ENCODE assay signal across 26 cellular contexts in genomic region chr16:66260522-66261290, GRCh38.
"Had no signal": no experiment of that assay in that cellular context is flagged by ENCODE, and none has a peak within 500 bp of the region (broad histone marks: within the 10 kb centered on the region; RNA-seq: fewer than 3 reads in every experiment).

No MANE protein-coding gene starts in this region.

- H3K4me1 Mint-ChIP-seq: activated CD4-positive, alpha-beta T cell treated with anti-CD3 and anti-CD28 coated beads for 36 hours; activated T-helper 17 cell treated with anti-CD3 and anti-CD28 coated beads, Interleukin-2, amount 50 U/mL, for 72 hours; immature natural killer cell; WTC11 had no signal

- H3K36me3 ChIP-seq: left lung, sigmoid colon, upper lobe of left lung had no signal

- H3K27me3 Mint-ChIP-seq: activated CD4-positive, alpha-beta T cell treated with anti-CD3 and anti-CD28 coated beads for 36 hours had no signal

- H3K27me3 ChIP-seq: left lung, sigmoid colon, testis, upper lobe of left lung had no signal

- DNase-seq: activated CD4-positive, alpha-beta T cell treated with anti-CD3 and anti-CD28 coated beads for 36 hours; activated CD4-positive, alpha-beta T cell treated with anti-CD3 and anti-CD28 coated beads, Interleukin-2, amount 50 U/mL, for 48 hours; activated T-cell treated with anti-CD3 and anti-CD28 coated beads, Interleukin-2, amount 50 U/mL, for 24 hours; caudate nucleus; dermis blood vessel endothelial cell; effector CD8-positive, alpha-beta T cell; foreskin melanocyte; immature natural killer cell; kidney glomerular epithelial cell; left lung; mammary epithelial cell; retina; stimulated activated CD4-positive, alpha-beta T cell treated with anti-CD3 and anti-CD28 coated beads, Interleukin-15, amount 100 ng/mL, for 24 hours; stimulated activated naive CD4-positive, alpha-beta T cell; T-helper 1 cell; testis; upper lobe of left lung had no signal

- FAIRE-seq: TTC549 had no signal

- ATAC-seq: activated CD4-positive, alpha-beta T cell treated with anti-CD3 and anti-CD28 coated beads for 36 hours; activated naive CD4-positive, alpha-beta T cell treated with anti-CD3 and anti-CD28 coated beads, Interleukin-2, amount 50 U/mL, for 72 hours; activated T-helper 17 cell treated with anti-CD3 and anti-CD28 coated beads, Interleukin-2, amount 50 U/mL, for 72 hours; left lung; natural killer cell treated with Interleukin-12 subunit alpha and Interleukin-12 subunit beta and Interleukin-15 and Interleukin-18, amount 100 ng/mL, for 72 hours; WTC11 had no signal

- H3K27ac Mint-ChIP-seq: activated CD4-positive, alpha-beta T cell treated with anti-CD3 and anti-CD28 coated beads for 36 hours; activated naive CD4-positive, alpha-beta T cell treated with anti-CD3 and anti-CD28 coated beads, Interleukin-2, amount 50 U/mL, for 72 hours; activated T-cell treated with anti-CD3 and anti-CD28 coated beads, Interleukin-2, amount 50 U/mL, for 24 hours; activated T-helper 17 cell treated with anti-CD3 and anti-CD28 coated beads, Interleukin-2, amount 50 U/mL, for 72 hours; immature natural killer cell; mesothelial cell of epicardium; natural killer cell treated with Interleukin-12 subunit alpha and Interleukin-12 subunit beta and Interleukin-15 and Interleukin-18, amount 100 ng/mL, for 72 hours; WTC11 had no signal

- H3K36me3 Mint-ChIP-seq: activated naive CD4-positive, alpha-beta T cell treated with anti-CD3 and anti-CD28 coated beads, Interleukin-2, amount 50 U/mL, for 72 hours; brain; immature natural killer cell; mesothelial cell of epicardium; natural killer cell treated with Interleukin-12 subunit alpha and Interleukin-12 subunit beta and Interleukin-15 and Interleukin-18, amount 100 ng/mL, for 72 hours; WTC11 had no signal

- H3K4me3 Mint-ChIP-seq: activated CD4-positive, alpha-beta T cell treated with anti-CD3 and anti-CD28 coated beads for 36 hours; activated T-cell treated with anti-CD3 and anti-CD28 coated beads, Interleukin-2, amount 50 U/mL, for 24 hours; activated T-helper 17 cell treated with anti-CD3 and anti-CD28 coated beads, Interleukin-2, amount 50 U/mL, for 72 hours; brain; immature natural killer cell; mesothelial cell of epicardium; natural killer cell treated with Interleukin-12 subunit alpha and Interleukin-12 subunit beta and Interleukin-15 and Interleukin-18, amount 100 ng/mL, for 72 hours; WTC11 had no signal

- H3K9me3 Mint-ChIP-seq: activated naive CD4-positive, alpha-beta T cell treated with anti-CD3 and anti-CD28 coated beads, Interleukin-2, amount 50 U/mL, for 72 hours; activated T-cell treated with anti-CD3 and anti-CD28 coated beads, Interleukin-2, amount 50 U/mL, for 24 hours; activated T-helper 17 cell treated with anti-CD3 and anti-CD28 coated beads, Interleukin-2, amount 50 U/mL, for 72 hours; immature natural killer cell; mesothelial cell of epicardium; natural killer cell treated with Interleukin-12 subunit alpha and Interleukin-12 subunit beta and Interleukin-15 and Interleukin-18, amount 100 ng/mL, for 72 hours; WTC11 had no signal

- H3K4me3 ChIP-seq: left lung, sigmoid colon, smooth muscle cell, testis, upper lobe of left lung had no signal
